In the genomic region with DNA sequence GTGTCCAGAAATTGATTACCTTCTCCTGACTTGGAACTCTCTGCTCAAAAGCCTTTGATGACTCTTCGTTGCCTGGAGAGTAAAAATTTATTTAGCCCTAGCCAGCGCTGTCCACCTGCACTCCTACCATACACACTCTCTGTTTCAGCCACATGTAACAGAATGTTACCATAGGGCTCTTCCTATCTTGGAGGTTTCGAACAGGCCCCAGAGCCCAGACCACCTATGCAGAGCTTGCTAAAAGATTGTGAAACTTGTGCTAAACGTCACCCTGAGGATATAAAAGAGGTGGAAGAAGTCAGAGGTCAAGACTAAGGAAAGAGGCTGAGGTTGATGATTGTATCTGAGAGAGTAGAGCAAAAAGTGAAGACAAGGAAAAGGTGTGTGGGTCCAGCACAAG, we compare ENCODE assay signal across 14 cellular contexts.
"Had no signal": no experiment of that assay in that cellular context is flagged by ENCODE, and none has a peak within 500 bp of the region (broad histone marks: within the 10 kb centered on the region; RNA-seq: fewer than 3 reads in every experiment).

No MANE protein-coding gene starts in this region.

- ATAC-seq: foreskin keratinocyte; naive thymus-derived CD8-positive, alpha-beta T cell; pancreas; upper lobe of right lung had no signal

- H3K36me3 ChIP-seq: brain microvascular endothelial cell, left ventricle myocardium inferior, pancreas, sigmoid colon, stomach, upper lobe of right lung had no signal

- DNase-seq: activated CD4-positive, alpha-beta T cell treated with anti-CD3 and anti-CD28 coated beads, Interleukin-2, amount 50 U/mL, for 1 hour; activated naive CD8-positive, alpha-beta T cell treated with anti-CD3 and anti-CD28 coated beads for 36 hours; brain microvascular endothelial cell; cortex of kidney; effector CD8-positive, alpha-beta T cell; foreskin keratinocyte; left ventricle myocardium inferior; naive thymus-derived CD8-positive, alpha-beta T cell; pancreas; sigmoid colon; spleen; stomach; testis; upper lobe of right lung had no signal

- H3K9me3 ChIP-seq: pancreas, testis, upper lobe of right lung had no signal

- H3K4me3 ChIP-seq: left ventricle myocardium inferior, pancreas, sigmoid colon, spleen, stomach, testis, upper lobe of right lung had no signal

- H3K4me1 ChIP-seq: left ventricle myocardium inferior, pancreas, sigmoid colon, spleen, stomach, testis, upper lobe of right lung had no signal

- H3K27ac ChIP-seq: brain microvascular endothelial cell, foreskin keratinocyte, left ventricle myocardium inferior, pancreas, sigmoid colon, spleen, stomach, testis, upper lobe of right lung had no signal

- H3K27me3 ChIP-seq: brain microvascular endothelial cell, foreskin keratinocyte, pancreas, sigmoid colon, spleen, stomach, testis, upper lobe of right lung had no signal
